15 cellular contexts compared by ENCODE assay signal in the genomic region with DNA sequence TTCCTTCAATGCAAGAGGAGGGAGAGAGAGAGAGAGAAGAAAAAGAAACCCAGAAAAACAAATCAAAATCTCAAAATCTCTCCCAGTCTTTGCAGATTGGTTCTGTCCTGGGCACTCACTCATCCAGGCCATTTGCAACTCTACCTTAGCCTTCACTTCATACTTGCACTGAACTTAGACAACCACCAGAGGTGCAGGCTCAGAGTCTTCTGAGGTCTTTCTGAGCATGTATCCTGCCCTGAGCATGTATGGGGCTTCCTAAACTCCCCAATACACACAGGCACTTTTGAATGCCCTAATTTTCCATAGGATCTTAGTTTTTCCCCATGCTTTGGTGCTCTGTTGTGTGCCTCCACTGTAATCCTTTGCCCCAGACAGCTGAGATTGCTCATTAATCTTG. TPM values are rescaled to one million over a fixed set of nuclear protein-coding genes. Genes with fewer than 3 reads are reported as not detected.
"Had no signal": no experiment of that assay in that cellular context is flagged by ENCODE, and none has a peak within 500 bp of the region (broad histone marks: within the 10 kb centered on the region; RNA-seq: fewer than 3 reads in every experiment).

No MANE protein-coding gene starts in this region.

- H3K36me3 ChIP-seq: colonic mucosa, lower lobe of right lung, transverse colon had no signal

- H3K4me1 Mint-ChIP-seq: naive thymus-derived CD4-positive, alpha-beta T cell had no signal

- ATAC-seq: lower lobe of right lung; naive thymus-derived CD4-positive, alpha-beta T cell had no signal

- H3K4me3 ChIP-seq: colonic mucosa, lower lobe of right lung, skin epidermis, transverse colon had no signal

- H3K4me3 Mint-ChIP-seq: activated naive CD4-positive, alpha-beta T cell treated with anti-CD3 and anti-CD28 coated beads for 36 hours; naive thymus-derived CD4-positive, alpha-beta T cell had no signal

- H3K4me1 ChIP-seq: colonic mucosa had no signal

- H3K27ac ChIP-seq: colonic mucosa, lower lobe of right lung, skin epidermis, transverse colon had no signal

- H3K9me3 ChIP-seq: colonic mucosa had no signal

- H3K27ac Mint-ChIP-seq: activated naive CD4-positive, alpha-beta T cell treated with anti-CD3 and anti-CD28 coated beads for 36 hours; naive thymus-derived CD4-positive, alpha-beta T cell had no signal

- DNase-seq: activated CD4-positive, alpha-beta T cell treated with anti-CD3 and anti-CD28 coated beads for 1 hour; activated CD4-positive, alpha-beta T cell treated with anti-CD3 and anti-CD28 coated beads, Interleukin-2, amount 50 U/mL, for 48 hours; activated naive CD4-positive, alpha-beta T cell treated with anti-CD3 and anti-CD28 coated beads for 36 hours; colonic mucosa; effector CD4-positive, alpha-beta T cell; hippocampal formation; kidney glomerular epithelial cell; lower lobe of right lung; naive thymus-derived CD4-positive, alpha-beta T cell; posterior cingulate gyrus; substantia nigra; transverse colon had no signal

- H3K27me3 ChIP-seq: colonic mucosa, transverse colon had no signal

RNA-seq across cellular contexts. Expression of gene CFI, which starts 2.9 kb away (rescaled TPM):
- total RNA-seq: activated naive CD4-positive, alpha-beta T cell treated with anti-CD3 and anti-CD28 coated beads for 36 hours; naive thymus-derived CD4-positive, alpha-beta T cell had no signal
- polyA plus RNA-seq: naive thymus-derived CD4-positive, alpha-beta T cell had no signal

RNA-seq across cellular contexts. Expression of gene RRH, which starts 28.9 kb away (rescaled TPM):
- total RNA-seq: activated naive CD4-positive, alpha-beta T cell treated with anti-CD3 and anti-CD28 coated beads for 36 hours; lower lobe of right lung; mononuclear cell; transverse colon had no signal
- polyA plus RNA-seq: naive thymus-derived CD4-positive, alpha-beta T cell had no signal

RNA-seq across cellular contexts. Expression of gene LRIT3, which starts 49.0 kb away (rescaled TPM):
- total RNA-seq: cardiac septum had no signal
